Comparison of ENCODE assay signal across 8 cellular contexts in the genomic region with DNA sequence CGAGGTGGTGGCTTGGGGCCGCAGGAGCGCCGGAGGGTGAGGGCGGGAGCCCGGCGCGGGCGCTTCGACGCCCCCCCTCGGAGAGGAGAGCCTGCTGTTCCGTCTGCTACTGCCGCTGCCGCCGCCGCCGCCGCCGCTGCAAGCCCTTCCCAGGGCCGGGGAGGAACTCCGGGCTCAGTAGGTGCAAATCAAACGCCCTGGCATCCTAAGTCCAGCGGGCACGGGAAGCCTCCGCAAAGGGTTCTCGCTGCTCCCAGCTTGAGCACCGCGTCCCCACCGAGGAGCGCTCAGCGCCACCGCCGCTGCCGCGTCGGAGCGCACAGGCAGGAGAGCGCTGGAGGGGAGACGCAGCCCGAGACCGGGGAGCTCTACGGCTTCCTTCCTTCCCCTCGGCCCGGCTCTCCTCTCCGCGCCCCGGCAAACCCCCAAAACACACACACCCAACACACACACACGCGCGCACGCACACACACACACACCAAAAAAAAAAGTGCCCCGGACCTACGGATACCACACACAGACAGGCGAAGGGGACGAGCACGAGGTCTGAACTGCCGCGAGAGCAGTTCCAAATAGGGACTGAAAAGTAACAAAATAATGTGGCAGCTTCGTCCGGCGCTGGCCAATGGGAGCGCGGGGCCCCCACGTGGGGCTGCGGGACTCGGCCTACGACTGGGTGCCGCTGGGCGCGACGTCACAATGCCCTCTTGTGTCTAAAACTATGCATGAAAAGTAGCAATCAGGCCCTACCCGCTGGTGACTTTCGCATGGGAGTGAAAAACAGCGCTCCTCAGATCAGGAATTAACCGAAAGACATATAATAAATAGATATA. TPM values are rescaled to one million over a fixed set of nuclear protein-coding genes. Genes with fewer than 3 reads are reported as not detected.
DNase-seq lines count a peak whose midpoint lies in the region; ATAC-seq and TF ChIP-seq lines count a peak whose summit lies in the region.

A gene (minus strand): TSS at position 581 of the 833 bp plus-strand sequence. CDS start 1,119 bp downstream, outside the sequence.

- peak within 1 kb of the TSS; percentile 87 for H3K14ac ChIP-seq in trophoblast cell (ENCODE audit: low read length)

- H3K4me1 ChIP-seq in adipocyte (ENCODE audit: control insufficient read depth, insufficient read depth, low read length) (peaks cover 56% of the 10 kb centered on the region), cardiac muscle cell (ENCODE audit: low read depth) (peaks cover 26% of the 10 kb centered on the region), trophoblast cell (ENCODE audit: control insufficient read depth in 1 of 2, insufficient read depth in 2 of 2, low read length in 2 of 2) (peaks cover 22 to 34% of the 10 kb centered on the region in 2 experiments)

- peak within 1 kb of the TSS; percentile 96 for H3K4me2 ChIP-seq in trophoblast cell (ENCODE audit: low read length)

- peaks cover 26% of the 10 kb centered on the region for H3K4me1 Mint-ChIP-seq in type B pancreatic cell (ENCODE audit: unreplicated experiment)

- peak within 1 kb of the TSS; percentile 93 for H3K18ac ChIP-seq in trophoblast cell (ENCODE audit: low read length)

- H3K4me3 Mint-ChIP-seq in type B pancreatic cell = peak within 1 kb of the TSS; percentile 99

- peaks cover 23% of the 10 kb centered on the region for H3K79me2 ChIP-seq in trophoblast cell (ENCODE audit: control insufficient read depth, insufficient read depth, low read length, poor library complexity)

- H3K27ac ChIP-seq in cardiac muscle cell = peak within 1 kb of the TSS; percentile 88
- H3K27ac ChIP-seq in trophoblast cell (ENCODE audit: low read depth, low read length) = peak within 1 kb of the TSS; percentile 61

- WGBS in trophoblast cell (ENCODE audit: extremely low coverage, insufficient coverage, insufficient read length) = no CpG with 5 or more reads among the region's 76 CpGs

- H3K23ac ChIP-seq in trophoblast cell (ENCODE audit: low read length) = no peak within 1 kb of the TSS

- no peak within 1 kb of the TSS for H4K12ac ChIP-seq in trophoblast cell (ENCODE audit: low read depth, low read length)

- H2BK120ac ChIP-seq in trophoblast cell (ENCODE audit: insufficient read depth, low read length, poor library complexity) = peak within 1 kb of the TSS; percentile 88

- H3K4me3 ChIP-seq in adipocyte (ENCODE audit: low read length) = peak within 1 kb of the TSS; percentile 96
- H3K4me3 ChIP-seq in cardiac muscle cell = peak within 1 kb of the TSS; percentile 65
- H3K4me3 ChIP-seq in trophoblast cell (ENCODE audit: low read depth, low read length) = peak within 1 kb of the TSS; percentile 89

- H2AK5ac ChIP-seq in trophoblast cell (ENCODE audit: low read length) = peak within 1 kb of the TSS; percentile 35

- no peaks in the 10 kb centered on the region for H3K9me3 ChIP-seq in adipocyte (ENCODE audit: control insufficient read depth, low read length)
- H3K9me3 ChIP-seq in cardiac muscle cell (ENCODE audit: low read depth) = no peaks in the 10 kb centered on the region
- H3K9me3 ChIP-seq in trophoblast cell (ENCODE audit: insufficient read depth, low read depth, low read length) = peaks cover 2% of the 10 kb centered on the region

- H2BK5ac ChIP-seq in trophoblast cell (ENCODE audit: low read depth, low read length, poor library complexity) = peak within 1 kb of the TSS; percentile 64

- H3K36me3 Mint-ChIP-seq in type B pancreatic cell = peaks cover 16% of the 10 kb centered on the region

- H3K79me1 ChIP-seq in trophoblast cell (ENCODE audit: low read length) = peaks cover 39% of the 10 kb centered on the region

- H3K9ac ChIP-seq in adipocyte (ENCODE audit: low read length) = peak within 1 kb of the TSS; percentile 90
- H3K9ac ChIP-seq in trophoblast cell (ENCODE audit: low read length) = peak within 1 kb of the TSS; percentile 65

- H3K36me3 ChIP-seq in adipocyte (ENCODE audit: control insufficient read depth, insufficient read depth, low read length, severe bottlenecking) (peaks cover 1% of the 10 kb centered on the region), cardiac muscle cell (no peaks in the 10 kb centered on the region), trophoblast cell (ENCODE audit: control insufficient read depth in 1 of 2, insufficient read depth in 2 of 2, low read length in 2 of 2) (peaks cover 0 to 4% of the 10 kb centered on the region in 2 experiments)

- peak within 1 kb of the TSS; percentile 73 for H2AFZ ChIP-seq in trophoblast cell (ENCODE audit: insufficient read depth, low read length, poor library complexity)

- TF ChIP-seq CTCF in GM12872 (IDR thresholded peaks at IDR 0.05; ENCODE audit: insufficient read depth, low read depth, low read length) (peak; percentile 46; the same call in 2 of the 3 replicates), cardiac muscle cell (IDR thresholded peaks at IDR 0.05; ENCODE audit: low read depth, low read length) (peak; percentile 44), type B pancreatic cell (conservative IDR thresholded peaks at IDR 0.05) (peak; percentile 61)

- peak within 1 kb of the TSS; percentile 96 for H3K4ac ChIP-seq in trophoblast cell (ENCODE audit: low read depth, low read length)

- peak within 1 kb of the TSS; percentile 71 for H2BK12ac ChIP-seq in trophoblast cell (ENCODE audit: low read length)

- H3K27ac Mint-ChIP-seq in type B pancreatic cell = peak within 1 kb of the TSS; percentile 99

- H4K8ac ChIP-seq in trophoblast cell (ENCODE audit: low read depth, low read length) = peak within 1 kb of the TSS; percentile 63

- H3K27me3 ChIP-seq in adipocyte (replicated peaks; ENCODE audit: control insufficient read depth, insufficient read depth, low read length) (peaks cover 5% of the 10 kb centered on the region), cardiac muscle cell (peaks cover 14% of the 10 kb centered on the region), trophoblast cell (ENCODE audit: insufficient read depth, low read length) (no peaks in the 10 kb centered on the region)

- peaks cover 9% of the 10 kb centered on the region for H3K27me3 Mint-ChIP-seq in type B pancreatic cell

- no peaks in the 10 kb centered on the region for H3K9me3 Mint-ChIP-seq in type B pancreatic cell

- peak within 1 kb of the TSS; percentile 78 for H4K91ac ChIP-seq in trophoblast cell (ENCODE audit: low read depth, low read length)

- DNase-seq in NCI-H1417 (lab: John Stamatoyannopoulos, UW) (peak; percentile 97 to 99 (median 98)), SW480 (ENCODE audit: low spot score) (peak; percentile 99), adipocyte (ENCODE audit: low read depth) (peak; percentile 99), cardiac muscle cell (ENCODE audit: low read depth in 1 of 2, low spot score in 1 of 2) (peak; percentile 98 to 99), trophoblast cell (peak; percentile 100), type B pancreatic cell (ENCODE audit: extremely low spot score, unreplicated experiment) (peak; percentile 99)

- ATAC-seq in HG02759 (IDR thresholded peaks at IDR 0.05; ENCODE audit: unreplicated experiment) = peak; percentile 59

RNA-seq across cellular contexts. Expression of the gene that starts here (rescaled TPM):
- total RNA-seq in cardiac muscle cell (28.3 and 38.2 TPM in 2 replicates), type B pancreatic cell (ENCODE audit: low replicate concordance) (109 and 185 TPM in 2 replicates)
- polyA plus RNA-seq in cardiac muscle cell = 11.0 and 20.5 TPM in 2 replicates
- 139 and 146 TPM in 2 replicates for polyA plus RNA-seq in trophoblast cell (2013)

Comparison
In these comparisons a context has a peak if more than half of its experiments do, and no peak if none do; other contexts are left out.
1. Peak in every context shown above with its lines: DNase-seq, ATAC-seq, H3K4me3 ChIP-seq and H3K27ac ChIP-seq.